ENCODE assay signal across 4 cellular contexts in genomic region chr7:1040233-1040632, GRCh38. TPM values are rescaled to one million over a fixed set of nuclear protein-coding genes. Genes with fewer than 3 reads are reported as not detected.
"Had no signal": no experiment of that assay in that cellular context is flagged by ENCODE, and none has a peak within 500 bp of the region (broad histone marks: within the 10 kb centered on the region; RNA-seq: fewer than 3 reads in every experiment).

No MANE protein-coding gene starts in this region.

RNA-seq across cellular contexts. Expression of gene GPER1, which starts 47.7 kb away (rescaled TPM):
- total RNA-seq: SJCRH30 had no signal

RNA-seq across cellular contexts. Expression of gene CYP2W1, which starts 57.3 kb away (rescaled TPM):
- total RNA-seq: PC-9, Right ventricle myocardium inferior, RPMI7951, SJCRH30 had no signal
